Comparison of ENCODE assay signal across 1 cellular context in the genomic region with DNA sequence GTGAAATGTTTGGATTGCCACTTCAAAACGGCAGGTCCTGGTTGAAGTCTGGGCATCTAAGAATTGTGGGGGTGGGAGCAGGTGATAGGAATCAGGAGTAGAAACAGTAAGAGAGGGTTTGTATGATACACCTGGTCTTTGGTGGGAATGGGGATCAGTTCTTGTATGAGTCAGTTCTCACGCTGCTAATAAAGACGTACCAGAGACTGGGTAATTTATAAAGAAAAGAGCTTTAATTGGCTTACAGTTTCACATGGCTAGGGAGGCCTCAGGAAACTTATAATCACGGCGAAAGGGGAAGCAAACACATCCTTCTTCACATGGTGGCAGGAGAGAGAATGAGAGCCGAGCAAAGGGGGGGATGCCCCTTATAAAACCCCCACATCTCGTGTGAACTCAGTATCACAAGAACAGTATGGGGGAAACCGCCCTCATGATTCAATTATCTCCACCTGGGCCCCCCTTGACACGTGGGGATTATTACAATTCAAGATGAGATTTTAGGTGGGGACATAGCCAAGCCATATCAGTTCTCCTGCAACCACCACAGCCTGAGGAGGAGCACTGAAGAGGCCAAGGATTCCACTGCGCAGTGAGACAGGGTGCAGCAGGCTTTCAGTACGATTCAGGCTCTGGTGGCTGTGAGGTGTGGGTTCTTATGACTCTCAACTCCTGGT.
TF ChIP-seq lines count a peak whose summit lies in the region.

No MANE protein-coding gene starts in this region.

TF ChIP-seq in GM12878, 131 proteins besides CTCF, POLR2A, EP300 and RAD21 (continues in another document):
- TF ChIP-seq, protein P1, sequence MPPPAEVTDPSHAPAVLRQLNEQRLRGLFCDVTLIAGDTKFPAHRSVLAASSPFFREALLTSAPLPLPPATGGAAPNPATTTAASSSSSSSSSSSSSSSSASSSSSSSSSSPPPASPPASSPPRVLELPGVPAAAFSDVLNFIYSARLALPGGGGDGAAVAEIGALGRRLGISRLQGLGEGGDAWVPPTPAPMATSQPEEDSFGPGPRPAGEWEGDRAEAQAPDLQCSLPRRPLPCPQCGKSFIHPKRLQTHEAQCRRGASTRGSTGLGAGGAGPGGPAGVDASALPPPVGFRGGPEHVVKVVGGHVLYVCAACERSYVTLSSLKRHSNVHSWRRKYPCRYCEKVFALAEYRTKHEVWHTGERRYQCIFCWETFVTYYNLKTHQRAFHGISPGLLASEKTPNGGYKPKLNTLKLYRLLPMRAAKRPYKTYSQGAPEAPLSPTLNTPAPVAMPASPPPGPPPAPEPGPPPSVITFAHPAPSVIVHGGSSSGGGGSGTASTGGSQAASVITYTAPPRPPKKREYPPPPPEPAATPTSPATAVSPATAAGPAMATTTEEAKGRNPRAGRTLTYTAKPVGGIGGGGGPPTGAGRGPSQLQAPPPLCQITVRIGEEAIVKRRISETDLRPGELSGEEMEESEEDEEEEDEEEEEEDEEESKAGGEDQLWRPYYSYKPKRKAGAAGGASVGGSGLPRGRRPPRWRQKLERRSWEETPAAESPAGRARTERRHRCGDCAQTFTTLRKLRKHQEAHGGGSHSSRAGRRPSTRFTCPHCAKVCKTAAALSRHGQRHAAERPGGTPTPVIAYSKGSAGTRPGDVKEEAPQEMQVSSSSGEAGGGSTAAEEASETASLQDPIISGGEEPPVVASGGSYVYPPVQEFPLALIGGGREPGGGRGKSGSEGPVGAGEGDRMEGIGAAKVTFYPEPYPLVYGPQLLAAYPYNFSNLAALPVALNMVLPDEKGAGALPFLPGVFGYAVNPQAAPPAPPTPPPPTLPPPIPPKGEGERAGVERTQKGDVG (CRISPR knock-in tag; IDR thresholded peaks at IDR 0.05), result no peak
- TF ChIP-seq BHLHE40 (IDR thresholded peaks at IDR 0.05; ENCODE audit: borderline replicate concordance in 1 of 2, low read depth in 2 of 2, low read length in 1 of 2) (peak; percentile 58 to 64; a peak in 2 of 4 replicates), ELK1 (IDR thresholded peaks at IDR 0.05; ENCODE audit: low read depth, low read length) (no peak), MTA2 (IDR thresholded peaks at IDR 0.05; ENCODE audit: low read depth) (peak; percentile 86), ZNF274 (IDR thresholded peaks at IDR 0.05; ENCODE audit: insufficient read depth, insufficient read length) (no peak), MYC (IDR thresholded peaks at IDR 0.05; ENCODE audit: insufficient read depth, insufficient read length, insufficient replicate concordance, low read length, severe bottlenecking) (no peak), TAF1 (IDR thresholded peaks at IDR 0.05; ENCODE audit: borderline replicate concordance, low read depth, low read length) (peak; percentile 84), POU2F2 (IDR thresholded peaks at IDR 0.05; ENCODE audit: borderline replicate concordance, low read depth, low read length) (peak; percentile 83; the same call in 1 of the 3 replicates), MXI1 (IDR thresholded peaks at IDR 0.05; ENCODE audit: low read depth, low read length) (no peak), RBBP5 (conservative IDR thresholded peaks at IDR 0.05) (no peak), CEBPZ (IDR thresholded peaks at IDR 0.05; ENCODE audit: low read depth, low read length) (no peak), BCL3 (IDR thresholded peaks at IDR 0.05; ENCODE audit: borderline replicate concordance, insufficient read depth, low read depth, low read length, poor library complexity, severe bottlenecking) (peak; percentile 98), ZNF24 (IDR thresholded peaks at IDR 0.05) (no peak; the same call in 1 of the 2 replicates), ZBTB11 (CRISPR knock-in tag; IDR thresholded peaks at IDR 0.05) (no peak), EZH2 (IDR thresholded peaks at IDR 0.05; ENCODE audit: borderline replicate concordance, control insufficient read depth, low read depth, low read length) (no peak), SMARCA5 (IDR thresholded peaks at IDR 0.05) (no peak), STAT3 (IDR thresholded peaks at IDR 0.05; ENCODE audit: low read depth, low read length) (0 out of 2 replicates have a peak, but pooled peaks have one; percentile 86), HDAC6 (IDR thresholded peaks at IDR 0.05; ENCODE audit: unreplicated experiment) (peak; percentile 47), RB1 (IDR thresholded peaks at IDR 0.05; ENCODE audit: borderline replicate concordance) (no peak), TCF3 (IDR thresholded peaks at IDR 0.05; ENCODE audit: borderline replicate concordance, insufficient read depth, low read depth, low read length) (peak; percentile 80; the same call in 1 of the 2 replicates)
- TF ChIP-seq, protein P2, sequence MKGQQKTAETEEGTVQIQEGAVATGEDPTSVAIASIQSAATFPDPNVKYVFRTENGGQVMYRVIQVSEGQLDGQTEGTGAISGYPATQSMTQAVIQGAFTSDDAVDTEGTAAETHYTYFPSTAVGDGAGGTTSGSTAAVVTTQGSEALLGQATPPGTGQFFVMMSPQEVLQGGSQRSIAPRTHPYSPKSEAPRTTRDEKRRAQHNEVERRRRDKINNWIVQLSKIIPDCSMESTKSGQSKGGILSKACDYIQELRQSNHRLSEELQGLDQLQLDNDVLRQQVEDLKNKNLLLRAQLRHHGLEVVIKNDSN (IDR thresholded peaks at IDR 0.05; ENCODE audit: borderline replicate concordance, extremely low read length, insufficient read depth, low read depth, low read length), result no peak
- TF ChIP-seq, protein P3, sequence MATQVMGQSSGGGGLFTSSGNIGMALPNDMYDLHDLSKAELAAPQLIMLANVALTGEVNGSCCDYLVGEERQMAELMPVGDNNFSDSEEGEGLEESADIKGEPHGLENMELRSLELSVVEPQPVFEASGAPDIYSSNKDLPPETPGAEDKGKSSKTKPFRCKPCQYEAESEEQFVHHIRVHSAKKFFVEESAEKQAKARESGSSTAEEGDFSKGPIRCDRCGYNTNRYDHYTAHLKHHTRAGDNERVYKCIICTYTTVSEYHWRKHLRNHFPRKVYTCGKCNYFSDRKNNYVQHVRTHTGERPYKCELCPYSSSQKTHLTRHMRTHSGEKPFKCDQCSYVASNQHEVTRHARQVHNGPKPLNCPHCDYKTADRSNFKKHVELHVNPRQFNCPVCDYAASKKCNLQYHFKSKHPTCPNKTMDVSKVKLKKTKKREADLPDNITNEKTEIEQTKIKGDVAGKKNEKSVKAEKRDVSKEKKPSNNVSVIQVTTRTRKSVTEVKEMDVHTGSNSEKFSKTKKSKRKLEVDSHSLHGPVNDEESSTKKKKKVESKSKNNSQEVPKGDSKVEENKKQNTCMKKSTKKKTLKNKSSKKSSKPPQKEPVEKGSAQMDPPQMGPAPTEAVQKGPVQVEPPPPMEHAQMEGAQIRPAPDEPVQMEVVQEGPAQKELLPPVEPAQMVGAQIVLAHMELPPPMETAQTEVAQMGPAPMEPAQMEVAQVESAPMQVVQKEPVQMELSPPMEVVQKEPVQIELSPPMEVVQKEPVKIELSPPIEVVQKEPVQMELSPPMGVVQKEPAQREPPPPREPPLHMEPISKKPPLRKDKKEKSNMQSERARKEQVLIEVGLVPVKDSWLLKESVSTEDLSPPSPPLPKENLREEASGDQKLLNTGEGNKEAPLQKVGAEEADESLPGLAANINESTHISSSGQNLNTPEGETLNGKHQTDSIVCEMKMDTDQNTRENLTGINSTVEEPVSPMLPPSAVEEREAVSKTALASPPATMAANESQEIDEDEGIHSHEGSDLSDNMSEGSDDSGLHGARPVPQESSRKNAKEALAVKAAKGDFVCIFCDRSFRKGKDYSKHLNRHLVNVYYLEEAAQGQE (IDR thresholded peaks at IDR 0.05; ENCODE audit: low read depth, low read length), result no peak
- TF ChIP-seq, protein P4, sequence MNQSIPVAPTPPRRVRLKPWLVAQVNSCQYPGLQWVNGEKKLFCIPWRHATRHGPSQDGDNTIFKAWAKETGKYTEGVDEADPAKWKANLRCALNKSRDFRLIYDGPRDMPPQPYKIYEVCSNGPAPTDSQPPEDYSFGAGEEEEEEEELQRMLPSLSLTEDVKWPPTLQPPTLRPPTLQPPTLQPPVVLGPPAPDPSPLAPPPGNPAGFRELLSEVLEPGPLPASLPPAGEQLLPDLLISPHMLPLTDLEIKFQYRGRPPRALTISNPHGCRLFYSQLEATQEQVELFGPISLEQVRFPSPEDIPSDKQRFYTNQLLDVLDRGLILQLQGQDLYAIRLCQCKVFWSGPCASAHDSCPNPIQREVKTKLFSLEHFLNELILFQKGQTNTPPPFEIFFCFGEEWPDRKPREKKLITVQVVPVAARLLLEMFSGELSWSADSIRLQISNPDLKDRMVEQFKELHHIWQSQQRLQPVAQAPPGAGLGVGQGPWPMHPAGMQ (IDR thresholded peaks at IDR 0.05; ENCODE audit: borderline replicate concordance), result no peak
